32 cellular contexts compared by ENCODE assay signal in genomic region chr17:8103549-8103948, GRCh38. TPM values are rescaled to one million over a fixed set of nuclear protein-coding genes. Genes with fewer than 3 reads are reported as not detected.
A peak's percentile ranks its signal among the peaks of the same experiment; 100 is the strongest.
DNase-seq lines count a peak whose midpoint lies in the region; ATAC-seq, FAIRE-seq and TF ChIP-seq lines count a peak whose summit lies in the region.
"Had no signal": no experiment of that assay in that cellular context is flagged by ENCODE, and none has a peak within 500 bp of the region (broad histone marks: within the 10 kb centered on the region; RNA-seq: fewer than 3 reads in every experiment).

No MANE protein-coding gene starts in this region.

- H3K36me3 ChIP-seq in esophagus squamous epithelium = no peaks in the 10 kb centered on the region
- no peaks in the 10 kb centered on the region for H3K36me3 ChIP-seq in pancreas
- H3K36me3 ChIP-seq: right lobe of liver had no signal

- H3K27me3 ChIP-seq in esophagus squamous epithelium = peaks cover 0 to 6% (median 0%) of the 10 kb centered on the region in 4 donors
- no peaks in the 10 kb centered on the region for H3K27me3 ChIP-seq in pancreas
- H3K27me3 ChIP-seq: dorsolateral prefrontal cortex, right lobe of liver had no signal

- no peaks in the 10 kb centered on the region for H3K9me3 Mint-ChIP-seq in stimulated activated memory B cell treated with anti-CD40 and anti-IgM and Interleukin-4, amounts not matched to agents 10 μg/mL and 1 μg/mL and 100 μg/mL, for 72 hours
- H3K9me3 Mint-ChIP-seq: activated naive CD8-positive, alpha-beta T cell treated with anti-CD3 and anti-CD28 coated beads for 36 hours; CD4-positive, alpha-beta memory T cell; T-helper 2 cell treated with Interferon-gamma antibody and Interleukin-4, amounts not matched to agents 5 μg/mL and 100 μg/mL, for 36 hours had no signal

- H3K36me3 Mint-ChIP-seq in stimulated activated memory B cell treated with anti-CD40 and anti-IgM and Interleukin-4, amounts not matched to agents 10 μg/mL and 1 μg/mL and 100 μg/mL, for 72 hours = no peaks in the 10 kb centered on the region
- H3K36me3 Mint-ChIP-seq: activated naive CD8-positive, alpha-beta T cell treated with anti-CD3 and anti-CD28 coated beads for 36 hours; CD4-positive, alpha-beta memory T cell had no signal

- H3K27ac Mint-ChIP-seq in stimulated activated memory B cell treated with anti-CD40 and anti-IgM and Interleukin-4, amounts not matched to agents 10 μg/mL and 1 μg/mL and 100 μg/mL, for 72 hours = no peak overlapping the region
- H3K27ac Mint-ChIP-seq: activated CD4-positive, alpha-beta T cell treated with anti-CD3 and anti-CD28 coated beads for 36 hours; activated CD8-positive, alpha-beta T cell treated with anti-CD3 and anti-CD28 coated beads, Interleukin-2, amount 10 ng/mL, durations not matched to agents 7 days and 5 days; activated naive CD8-positive, alpha-beta T cell treated with anti-CD3 and anti-CD28 coated beads for 36 hours; T-helper 2 cell treated with Interferon-gamma antibody and Interleukin-4, amounts not matched to agents 5 μg/mL and 100 μg/mL, for 36 hours had no signal

- H3K4me3 ChIP-seq in esophagus squamous epithelium = no peak overlapping the region
- no peak overlapping the region for H3K4me3 ChIP-seq in pancreas
- H3K4me3 ChIP-seq: A549, dorsolateral prefrontal cortex, right lobe of liver had no signal

- peak; percentile 45 for DNase-seq in ELR (ENCODE audit: low read depth)
- DNase-seq in RPMI7951 (ENCODE audit: low read depth) = peak; percentile 19
- no peak for DNase-seq in esophagus squamous epithelium (lab: John Stamatoyannopoulos, UW)
- no peak for DNase-seq in pancreas
- DNase-seq in central memory CD4-positive, alpha-beta T cell = no peak
- no peak for DNase-seq in foreskin melanocyte
- DNase-seq: activated CD4-positive, alpha-beta T cell treated with anti-CD3 and anti-CD28 coated beads for 36 hours; activated CD8-positive, alpha-beta T cell treated with anti-CD3 and anti-CD28 coated beads, Interleukin-2, amount 10 ng/mL, durations not matched to agents 7 days and 5 days; activated effector memory CD4-positive, alpha-beta T cell treated with anti-CD3 and anti-CD28 coated beads, Interleukin-2, amount 50 U/mL, for 16 hours; activated naive CD8-positive, alpha-beta T cell treated with anti-CD3 and anti-CD28 coated beads for 36 hours; AML-193; CD4-positive, alpha-beta memory T cell; cerebellar nuclear complex; DMS 273 treated with DMSO at 0.1 percent for 48 hours; dorsolateral prefrontal cortex; head of caudate nucleus; MM.1S; NCI-H1417; NCI-H774; right lobe of liver; stimulated activated CD4-positive, alpha-beta T cell treated with anti-CD3 and anti-CD28 coated beads, Interleukin-4, amount 100 ng/mL, for 24 hours; stimulated activated naive CD4-positive, alpha-beta T cell had no signal

- no peak for FAIRE-seq in pancreas (lab: Jason Lieb, UNC)
- FAIRE-seq: H1, urothelium cell line had no signal

- 39 to 45% methylated on average over 3 to 4 of the region's 4 CpGs for WGBS in esophagus squamous epithelium, 2 donors
- 74 to 87% methylated on average over 4 of the region's 4 CpGs for WGBS in pancreas, 2 donors

- no peak overlapping the region for H3K4me3 Mint-ChIP-seq in stimulated activated memory B cell treated with anti-CD40 and anti-IgM and Interleukin-4, amounts not matched to agents 10 μg/mL and 1 μg/mL and 100 μg/mL, for 72 hours
- H3K4me3 Mint-ChIP-seq: activated CD4-positive, alpha-beta T cell treated with anti-CD3 and anti-CD28 coated beads for 36 hours; activated CD8-positive, alpha-beta T cell treated with anti-CD3 and anti-CD28 coated beads, Interleukin-2, amount 10 ng/mL, durations not matched to agents 7 days and 5 days; activated naive CD8-positive, alpha-beta T cell treated with anti-CD3 and anti-CD28 coated beads for 36 hours; CD4-positive, alpha-beta memory T cell; T-helper 2 cell treated with Interferon-gamma antibody and Interleukin-4, amounts not matched to agents 5 μg/mL and 100 μg/mL, for 36 hours had no signal

- TF ChIP-seq CTCF in esophagus squamous epithelium (IDR thresholded peaks at IDR 0.05) (no peak), pancreas (IDR thresholded peaks at IDR 0.05) (no peak)

- ATAC-seq in pancreas (peak in 3 of 4 donors; percentile 35 to 56 (median 35)), GM21390 (IDR thresholded peaks at IDR 0.05; ENCODE audit: unreplicated experiment) (no peak)
- ATAC-seq in stimulated activated memory B cell treated with anti-CD40 and anti-IgM and Interleukin-4, amounts not matched to agents 10 μg/mL and 1 μg/mL and 100 μg/mL, for 72 hours = no peak
- ATAC-seq: A549; activated CD4-positive, alpha-beta T cell treated with anti-CD3 and anti-CD28 coated beads for 36 hours; activated CD8-positive, alpha-beta T cell treated with anti-CD3 and anti-CD28 coated beads, Interleukin-2, amount 10 ng/mL, durations not matched to agents 7 days and 5 days; Right ventricle myocardium inferior had no signal

- H3K9me3 ChIP-seq in esophagus squamous epithelium = no peaks in the 10 kb centered on the region
- no peaks in the 10 kb centered on the region for H3K9me3 ChIP-seq in pancreas
- H3K9me3 ChIP-seq: A549, right lobe of liver had no signal

- intact Hi-C loops in esophagus squamous epithelium (cut with DNase I) (no loop called here), pancreas (cut with DNase I) (no loop called here)

- H3K4me1 Mint-ChIP-seq in stimulated activated memory B cell treated with anti-CD40 and anti-IgM and Interleukin-4, amounts not matched to agents 10 μg/mL and 1 μg/mL and 100 μg/mL, for 72 hours = no peaks in the 10 kb centered on the region
- H3K4me1 Mint-ChIP-seq: activated CD4-positive, alpha-beta T cell treated with anti-CD3 and anti-CD28 coated beads for 36 hours; activated naive CD8-positive, alpha-beta T cell treated with anti-CD3 and anti-CD28 coated beads for 36 hours had no signal

- no peak for TF ChIP-seq POLR2A in esophagus squamous epithelium (IDR thresholded peaks at IDR 0.05)

- peak overlapping the region in 3 of 4 donors; percentile 9 to 51 (median 42) for H3K27ac ChIP-seq in esophagus squamous epithelium
- no peak overlapping the region for H3K27ac ChIP-seq in pancreas
- H3K27ac ChIP-seq: A549, dorsolateral prefrontal cortex, right lobe of liver had no signal

- H3K4me1 ChIP-seq in esophagus squamous epithelium (peaks cover 0 to 52% (median 14%) of the 10 kb centered on the region in 3 donors), pancreas (no peaks in the 10 kb centered on the region)
- H3K4me1 ChIP-seq: right lobe of liver had no signal

- no peaks in the 10 kb centered on the region for H3K27me3 Mint-ChIP-seq in stimulated activated memory B cell treated with anti-CD40 and anti-IgM and Interleukin-4, amounts not matched to agents 10 μg/mL and 1 μg/mL and 100 μg/mL, for 72 hours
- H3K27me3 Mint-ChIP-seq: activated naive CD8-positive, alpha-beta T cell treated with anti-CD3 and anti-CD28 coated beads for 36 hours; CD4-positive, alpha-beta memory T cell had no signal

RNA-seq across cellular contexts. Expression of gene ALOXE3, which starts 14.8 kb away (rescaled TPM):
- total RNA-seq in RPMI7951 (2014; rRNA removed; shearing (Covaris generic)) = 0.12 TPM in 1 of 2 replicates, not detected in the other
- total RNA-seq in esophagus squamous epithelium (1 to 10 TPM in 2 of 4 donors, under 1 TPM in 1, not detected in 1; 0.30 to 8.8 (median 2.2) TPM), pancreas (not detected)
- under 1 TPM in 1 of 2 donors, not detected in 1; 0.35 TPM for polyA plus RNA-seq in pancreas
- total RNA-seq: activated CD8-positive, alpha-beta T cell treated with anti-CD3 and anti-CD28 coated beads, Interleukin-2, amount 10 ng/mL, durations not matched to agents 7 days and 5 days; H1; lung microvascular endothelial cell; right lobe of liver; Right ventricle myocardium inferior had no signal

RNA-seq across cellular contexts. Expression of gene ALOX12B, which starts 16.0 kb away (rescaled TPM):
- not detected in 2 replicates for total RNA-seq in RPMI7951 (2014; rRNA removed; shearing (Covaris generic))
- 10 to 100 TPM in 2 of 4 donors, 1 to 10 TPM in 1, under 1 TPM in 1; 0.76 to 34.6 (median 10.8) TPM for total RNA-seq in esophagus squamous epithelium
- total RNA-seq in pancreas = under 1 TPM in 1 of 6 donors, not detected in 5; 0.31 TPM
- polyA plus RNA-seq in pancreas = under 1 TPM in 1 of 2 donors, not detected in 1; 0.16 TPM
- total RNA-seq: H1, lung microvascular endothelial cell, right lobe of liver, Right ventricle myocardium inferior, temporal lobe had no signal

RNA-seq across cellular contexts. Expression of gene HES7, which starts 20.4 kb away (rescaled TPM):
- total RNA-seq in RPMI7951 (2014; rRNA removed; shearing (Covaris generic)) = 0.48 TPM in 1 of 2 replicates, not detected in the other
- total RNA-seq in esophagus squamous epithelium (not detected), pancreas (not detected)
- under 1 TPM; 0.08 to 0.16 TPM for polyA plus RNA-seq in pancreas
- total RNA-seq: CD4-positive, alpha-beta memory T cell; kidney epithelial cell; lung microvascular endothelial cell; right lobe of liver; Right ventricle myocardium inferior had no signal
- polyA plus RNA-seq: CD4-positive, alpha-beta memory T cell had no signal

RNA-seq across cellular contexts. Expression of gene PER1, which starts 48.7 kb away (rescaled TPM):
- total RNA-seq in RPMI7951 (2014; rRNA removed; shearing (Covaris generic)) = 3.0 and 8.2 TPM in 2 replicates
- total RNA-seq in esophagus squamous epithelium (10 to 100 TPM; 33.6 to 95.0 (median 56.3) TPM), pancreas (100 to 1,000 TPM in 2 of 6 donors, 10 to 100 TPM in 4; 17.5 to 105 (median 67.6) TPM)
- 100 to 1,000 TPM; 107 to 158 TPM for polyA plus RNA-seq in pancreas

RNA-seq across cellular contexts. Expression of gene VAMP2, which starts 59.2 kb away (rescaled TPM):
- total RNA-seq in RPMI7951 (2014; rRNA removed; shearing (Covaris generic)) = 2.0 and 2.1 TPM in 2 replicates
- 10 to 100 TPM in 3 of 4 donors, 1 to 10 TPM in 1; 6.2 to 20.4 (median 12.0) TPM for total RNA-seq in esophagus squamous epithelium
- 10 to 100 TPM; 19.5 to 35.7 (median 29.6) TPM for total RNA-seq in pancreas
- polyA plus RNA-seq in pancreas = 10 to 100 TPM; 29.8 to 82.0 TPM

Comparison
In these comparisons a context has a peak if more than half of its experiments do, and no peak if none do; other contexts are left out.
1. DNase-seq: peak in ELR (single experiment) and RPMI7951 (single experiment); none in esophagus squamous epithelium (single experiment), pancreas (0 of 6), central memory CD4-positive, alpha-beta T cell (single experiment) and foreskin melanocyte (single experiment).
2. H3K27ac ChIP-seq: peak in esophagus squamous epithelium (3 of 4); none in pancreas (0 of 4).
3. ATAC-seq: peak in pancreas (3 of 4); none in GM21390 (single experiment) and stimulated activated memory B cell treated with anti-CD40 and anti-IgM and Interleukin-4, amounts not matched to agents 10 μg/mL and 1 μg/mL and 100 μg/mL, for 72 hours (single experiment).